2 cellular contexts compared by ENCODE assay signal in genomic region chr7:55893940-55894339, GRCh38.
TF ChIP-seq lines count a peak whose summit lies in the region.

No MANE protein-coding gene starts in this region.

TF ChIP-seq in SK-N-SH, 30 proteins besides CTCF, POLR2A, EP300 and RAD21 (continued from another document):
- no peak for TF ChIP-seq SIN3A (IDR thresholded peaks at IDR 0.05; ENCODE audit: borderline replicate concordance, low read depth, low read length)
- TF ChIP-seq NRF1 (IDR thresholded peaks at IDR 0.05; ENCODE audit: low read depth, low read length): no peak
- TF ChIP-seq MXI1 (IDR thresholded peaks at IDR 0.05; ENCODE audit: low read depth, low read length): no peak
- no peak for TF ChIP-seq ELF1 (IDR thresholded peaks at IDR 0.05)
- TF ChIP-seq POLR2AphosphoS5 (IDR thresholded peaks at IDR 0.05; ENCODE audit: low read depth, low read length): no peak
- TF ChIP-seq CHD2 (IDR thresholded peaks at IDR 0.05; ENCODE audit: low read length, partially characterized antibody): no peak
- TF ChIP-seq, protein P1, sequence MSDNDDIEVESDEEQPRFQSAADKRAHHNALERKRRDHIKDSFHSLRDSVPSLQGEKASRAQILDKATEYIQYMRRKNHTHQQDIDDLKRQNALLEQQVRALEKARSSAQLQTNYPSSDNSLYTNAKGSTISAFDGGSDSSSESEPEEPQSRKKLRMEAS (IDR thresholded peaks at IDR 0.05; ENCODE audit: low read depth): no peak
- no peak for TF ChIP-seq EZH2phosphoT487 (IDR thresholded peaks at IDR 0.05; ENCODE audit: borderline replicate concordance, low read depth)
- TF ChIP-seq IRF3 (IDR thresholded peaks at IDR 0.05; ENCODE audit: low read depth, low read length): no peak
- no peak for TF ChIP-seq MEF2A (IDR thresholded peaks at IDR 0.05; ENCODE audit: borderline replicate concordance, low read depth)
- TF ChIP-seq FOSL2 (IDR thresholded peaks at IDR 0.05; ENCODE audit: borderline replicate concordance, low read depth): no peak
- no peak for TF ChIP-seq GABPA (IDR thresholded peaks at IDR 0.05; ENCODE audit: low read depth)
- no peak for TF ChIP-seq REST (IDR thresholded peaks at IDR 0.05; ENCODE audit: low read depth, low read length)
- no peak for TF ChIP-seq GATA2 (CRISPR knock-in tag; IDR thresholded peaks at IDR 0.05)
- no peak for TF ChIP-seq RXRA (IDR thresholded peaks at IDR 0.05; ENCODE audit: borderline replicate concordance, low read depth)

TF ChIP-seq in WTC11, 78 proteins besides CTCF, POLR2A, EP300 and RAD21 (continued from another document):
- TF ChIP-seq ZBTB21 (CRISPR knock-in tag; IDR thresholded peaks at IDR 0.05; ENCODE audit: borderline replicate concordance) (no peak), ERG (CRISPR knock-in tag; IDR thresholded peaks at IDR 0.05) (no peak)
- TF ChIP-seq, protein P2, sequence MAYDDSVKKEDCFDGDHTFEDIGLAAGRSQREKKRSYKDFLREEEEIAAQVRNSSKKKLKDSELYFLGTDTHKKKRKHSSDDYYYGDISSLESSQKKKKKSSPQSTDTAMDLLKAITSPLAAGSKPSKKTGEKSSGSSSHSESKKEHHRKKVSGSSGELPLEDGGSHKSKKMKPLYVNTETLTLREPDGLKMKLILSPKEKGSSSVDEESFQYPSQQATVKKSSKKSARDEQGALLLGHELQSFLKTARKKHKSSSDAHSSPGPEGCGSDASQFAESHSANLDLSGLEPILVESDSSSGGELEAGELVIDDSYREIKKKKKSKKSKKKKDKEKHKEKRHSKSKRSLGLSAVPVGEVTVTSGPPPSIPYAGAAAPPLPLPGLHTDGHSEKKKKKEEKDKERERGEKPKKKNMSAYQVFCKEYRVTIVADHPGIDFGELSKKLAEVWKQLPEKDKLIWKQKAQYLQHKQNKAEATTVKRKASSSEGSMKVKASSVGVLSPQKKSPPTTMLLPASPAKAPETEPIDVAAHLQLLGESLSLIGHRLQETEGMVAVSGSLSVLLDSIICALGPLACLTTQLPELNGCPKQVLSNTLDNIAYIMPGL (CRISPR knock-in tag; IDR thresholded peaks at IDR 0.05): no peak
- TF ChIP-seq, protein P3, sequence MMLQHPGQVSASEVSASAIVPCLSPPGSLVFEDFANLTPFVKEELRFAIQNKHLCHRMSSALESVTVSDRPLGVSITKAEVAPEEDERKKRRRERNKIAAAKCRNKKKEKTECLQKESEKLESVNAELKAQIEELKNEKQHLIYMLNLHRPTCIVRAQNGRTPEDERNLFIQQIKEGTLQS (CRISPR knock-in tag; conservative IDR thresholded peaks at IDR 0.05): no peak
